In the genomic region with DNA sequence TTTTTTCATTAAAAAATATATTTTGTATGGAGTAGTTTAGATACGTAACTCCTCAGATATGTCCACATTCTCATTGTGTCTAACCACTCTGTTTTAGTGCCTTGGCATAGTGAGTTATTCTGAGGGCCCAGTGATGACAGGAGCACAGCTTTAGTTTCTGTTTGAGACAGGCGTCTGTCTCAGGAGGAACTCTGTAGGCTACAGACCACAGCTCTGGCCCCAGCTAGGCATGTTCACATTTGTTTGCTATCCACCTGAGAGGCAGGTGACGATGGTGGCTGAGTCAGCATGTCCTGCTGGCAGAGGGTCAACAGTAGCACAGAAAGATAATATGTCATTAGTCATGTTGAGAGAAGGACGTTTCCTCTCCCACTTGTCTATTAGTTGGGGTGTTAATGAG, we compare ENCODE assay signal across 8 cellular contexts. TPM values are rescaled to one million over a fixed set of nuclear protein-coding genes. Genes with fewer than 3 reads are reported as not detected.
DNase-seq lines count a peak whose midpoint lies in the region; ATAC-seq and TF ChIP-seq lines count a peak whose summit lies in the region.

No MANE protein-coding gene starts in this region.

- H3K27me3 ChIP-seq in RWPE2 (ENCODE audit: insufficient read depth, poor library complexity, severe bottlenecking) (no peaks in the 10 kb centered on the region), SK-N-SH (ENCODE audit: insufficient read depth) (peaks cover 20% of the 10 kb centered on the region; the same call in 1 of the 2 replicates)

- H3K79me2 ChIP-seq in SK-N-SH (ENCODE audit: insufficient read depth) = no peaks in the 10 kb centered on the region

- H3K27ac ChIP-seq in RWPE2 (ENCODE audit: poor library complexity, severe bottlenecking) (peak overlapping the region; percentile 4), SK-N-SH (ENCODE audit: low read depth in 2 of 2, low read length in 1 of 2) (no peak overlapping the region)

- CTCF ChIA-PET in SK-N-SH (lab: Yijun Ruan, JAX) = no interaction called here

- H3K36me3 ChIP-seq in RWPE2 (ENCODE audit: low read depth) = no peaks in the 10 kb centered on the region
- no peaks in the 10 kb centered on the region for H3K36me3 ChIP-seq in mucosa of descending colon (ENCODE audit: low read depth)
- H3K36me3 ChIP-seq in SK-N-SH (replicated peaks in 1 of 2; ENCODE audit: control insufficient read depth in 1 of 2, insufficient read depth in 2 of 2, low read length in 1 of 2) = no peaks in the 10 kb centered on the region

- no peak overlapping the region for H3K4me2 ChIP-seq in SK-N-SH

- no peak for TF ChIP-seq CTCF in RWPE2 (IDR thresholded peaks at IDR 0.05; ENCODE audit: poor library complexity, severe bottlenecking)
- no peak for TF ChIP-seq CTCF in mucosa of descending colon (IDR thresholded peaks at IDR 0.05)
- TF ChIP-seq CTCF in SK-N-SH (IDR thresholded peaks at IDR 0.05) = no peak

- no peak overlapping the region for H2AFZ ChIP-seq in SK-N-SH (ENCODE audit: low read depth)

- POLR2A ChIA-PET in SK-N-SH (lab: Yijun Ruan, JAX) = no interaction called here

- intact Hi-C loops in mucosa of descending colon (cut with DNase I, micrococcal nuclease) = no loop called here

- H4K20me1 ChIP-seq in SK-N-SH (ENCODE audit: insufficient read depth) = no peaks in the 10 kb centered on the region

- no peaks in the 10 kb centered on the region for H3K9me2 ChIP-seq in SK-N-SH

- no peak for TF ChIP-seq EP300 in SK-N-SH (IDR thresholded peaks at IDR 0.05; ENCODE audit: borderline replicate concordance in 1 of 2, low read depth in 1 of 2, low read length in 1 of 2)

- WGBS in SK-N-SH (ENCODE audit: low lambda C conversion rate) = 15% methylated on average over 4 of the region's 4 CpGs

- H3K9ac ChIP-seq in SK-N-SH = no peak overlapping the region

- TF ChIP-seq RAD21 in SK-N-SH (IDR thresholded peaks at IDR 0.05; ENCODE audit: low read length) = no peak

- no peaks in the 10 kb centered on the region for H3F3A ChIP-seq in SK-N-SH (replicated peaks; ENCODE audit: insufficient read depth)

- H3K4me3 ChIP-seq in RWPE2 (ENCODE audit: severe bottlenecking) (no peak overlapping the region), mucosa of descending colon (no peak overlapping the region), SK-N-SH (ENCODE audit: low read depth in 2 of 2, low read length in 1 of 2) (no peak overlapping the region)

- H3K4me1 ChIP-seq in RWPE2 (ENCODE audit: insufficient read depth, poor library complexity, severe bottlenecking) (peaks cover 25% of the 10 kb centered on the region), mucosa of descending colon (ENCODE audit: low read depth) (peaks cover 15% of the 10 kb centered on the region), SK-N-SH (ENCODE audit: control insufficient read depth in 1 of 2, insufficient read depth in 2 of 2, low read depth in 1 of 2, low read length in 1 of 2) (no peaks in the 10 kb centered on the region)

- H3K9me3 ChIP-seq in RWPE2 (ENCODE audit: severe bottlenecking) (no peaks in the 10 kb centered on the region), mucosa of descending colon (no peaks in the 10 kb centered on the region), SK-N-SH (no peaks in the 10 kb centered on the region)

- DNase-seq in AG08395 (ENCODE audit: low spot score) = peak; percentile 31
- DNase-seq in RWPE2 (ENCODE audit: low spot score) = peak; percentile 65
- peak; percentile 67 to 71 (median 68) for DNase-seq in mucosa of descending colon
- DNase-seq in SK-N-SH = no peak
- DNase-seq in stimulated activated CD4-positive, alpha-beta T cell treated with anti-CD3 and anti-CD28 coated beads, Interleukin-2, amount 100 ng/mL, for 24 hours = no peak

- ATAC-seq in GM19324 (IDR thresholded peaks at IDR 0.05; ENCODE audit: low FRiP score, unreplicated experiment) (peak; percentile 92), HG03175 (IDR thresholded peaks at IDR 0.05; ENCODE audit: unreplicated experiment) (peak; percentile 91), RWPE2 (ENCODE audit: low read depth) (peak; percentile 84), mucosa of descending colon (peak; percentile 81), HG02884 (IDR thresholded peaks at IDR 0.05; ENCODE audit: unreplicated experiment) (no peak)

TF ChIP-seq in SK-N-SH, 30 proteins besides CTCF, POLR2A, EP300 and RAD21:
- TF ChIP-seq SIN3A (IDR thresholded peaks at IDR 0.05; ENCODE audit: borderline replicate concordance, low read depth, low read length) (no peak), RFX5 (IDR thresholded peaks at IDR 0.05; ENCODE audit: low read length) (no peak), FOSL2 (IDR thresholded peaks at IDR 0.05; ENCODE audit: borderline replicate concordance, low read depth) (no peak), USF2 (IDR thresholded peaks at IDR 0.05; ENCODE audit: borderline replicate concordance, low read depth, low read length) (no peak), JUND (IDR thresholded peaks at IDR 0.05) (no peak), PBX3 (IDR thresholded peaks at IDR 0.05) (no peak), YY1 (IDR thresholded peaks at IDR 0.05; ENCODE audit: low read depth) (no peak), RCOR1 (IDR thresholded peaks at IDR 0.05; ENCODE audit: low read length) (no peak), MEF2A (IDR thresholded peaks at IDR 0.05; ENCODE audit: borderline replicate concordance, low read depth) (no peak), POLR2AphosphoS5 (IDR thresholded peaks at IDR 0.05; ENCODE audit: low read depth, low read length) (no peak), ELF1 (IDR thresholded peaks at IDR 0.05) (no peak), TEAD4 (IDR thresholded peaks at IDR 0.05; ENCODE audit: borderline replicate concordance, insufficient read depth) (no peak)
- TF ChIP-seq, protein P1, sequence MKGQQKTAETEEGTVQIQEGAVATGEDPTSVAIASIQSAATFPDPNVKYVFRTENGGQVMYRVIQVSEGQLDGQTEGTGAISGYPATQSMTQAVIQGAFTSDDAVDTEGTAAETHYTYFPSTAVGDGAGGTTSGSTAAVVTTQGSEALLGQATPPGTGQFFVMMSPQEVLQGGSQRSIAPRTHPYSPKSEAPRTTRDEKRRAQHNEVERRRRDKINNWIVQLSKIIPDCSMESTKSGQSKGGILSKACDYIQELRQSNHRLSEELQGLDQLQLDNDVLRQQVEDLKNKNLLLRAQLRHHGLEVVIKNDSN (IDR thresholded peaks at IDR 0.05; ENCODE audit: borderline replicate concordance, low read depth) = no peak
- TF ChIP-seq, protein P2, sequence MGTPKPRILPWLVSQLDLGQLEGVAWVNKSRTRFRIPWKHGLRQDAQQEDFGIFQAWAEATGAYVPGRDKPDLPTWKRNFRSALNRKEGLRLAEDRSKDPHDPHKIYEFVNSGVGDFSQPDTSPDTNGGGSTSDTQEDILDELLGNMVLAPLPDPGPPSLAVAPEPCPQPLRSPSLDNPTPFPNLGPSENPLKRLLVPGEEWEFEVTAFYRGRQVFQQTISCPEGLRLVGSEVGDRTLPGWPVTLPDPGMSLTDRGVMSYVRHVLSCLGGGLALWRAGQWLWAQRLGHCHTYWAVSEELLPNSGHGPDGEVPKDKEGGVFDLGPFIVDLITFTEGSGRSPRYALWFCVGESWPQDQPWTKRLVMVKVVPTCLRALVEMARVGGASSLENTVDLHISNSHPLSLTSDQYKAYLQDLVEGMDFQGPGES (IDR thresholded peaks at IDR 0.05; ENCODE audit: low read depth, low read length) = no peak
TF ChIP-seq in SK-N-SH: peak in this region for 0.

RNA-seq across cellular contexts. Expression of gene LRRC1, which starts 16.3 kb away (rescaled TPM):
- total RNA-seq in mucosa of descending colon = 100 to 1,000 TPM in 1 of 3 donors, 10 to 100 TPM in 2; 57.7 to 105 (median 89.4) TPM
- polyA plus RNA-seq in SK-N-SH (2012; rRNA removed) = 0.76 and 0.84 TPM in 2 replicates
- polyA plus RNA-seq in SK-N-SH (2012; cell fraction: cytosol; rRNA removed) = 0.71 and 0.85 TPM in 2 replicates
- 1.7 and 2.0 TPM in 2 replicates for polyA plus RNA-seq in SK-N-SH (2012; cell fraction: nucleus; rRNA removed)

Comparison
In these comparisons a context has a peak if more than half of its experiments do, and no peak if none do; other contexts are left out.
1. DNase-seq: peak in AG08395 (single experiment), RWPE2 (single experiment) and mucosa of descending colon (3 of 3); none in SK-N-SH (single experiment) and stimulated activated CD4-positive, alpha-beta T cell treated with anti-CD3 and anti-CD28 coated beads, Interleukin-2, amount 100 ng/mL, for 24 hours (0 of 2).